11 cellular contexts compared by ENCODE assay signal in the genomic region with DNA sequence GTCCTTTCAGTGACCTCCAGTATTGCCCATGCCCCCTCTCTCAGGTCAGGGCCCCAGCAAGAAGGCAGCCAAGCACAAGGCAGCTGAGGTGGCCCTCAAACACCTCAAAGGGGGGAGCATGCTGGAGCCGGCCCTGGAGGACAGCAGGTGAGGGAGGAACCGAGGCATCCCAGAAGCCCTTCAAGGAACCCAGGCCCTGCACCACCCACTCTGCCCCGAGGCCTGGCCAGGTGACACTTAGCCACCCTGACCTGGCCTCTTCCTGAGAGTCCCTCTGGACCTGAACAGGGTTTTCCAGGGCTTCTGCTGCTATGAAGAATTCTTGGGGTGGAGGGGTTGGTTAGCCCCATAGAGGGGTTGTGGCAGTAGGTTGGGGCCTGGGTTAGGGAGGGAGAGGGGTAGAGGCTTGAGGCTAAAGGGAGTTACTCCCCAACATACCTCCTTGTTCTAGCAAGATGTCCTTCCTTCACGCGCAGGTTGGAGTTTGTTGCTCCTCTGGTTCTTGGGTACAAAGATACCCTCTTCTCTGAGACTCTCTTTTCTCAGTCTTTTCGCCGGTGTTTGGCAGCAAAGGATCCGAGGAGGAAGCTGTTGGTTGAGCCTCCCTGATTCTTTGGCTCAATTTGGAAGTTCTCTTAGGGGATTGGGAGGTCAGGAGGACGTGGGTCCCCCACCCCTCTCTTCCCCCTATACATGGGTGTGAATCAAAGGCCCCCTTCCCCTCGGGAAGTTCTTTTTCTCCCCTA. TPM values are rescaled to one million over a fixed set of nuclear protein-coding genes. Genes with fewer than 3 reads are reported as not detected.
DNase-seq lines count a peak whose midpoint lies in the region; ATAC-seq and TF ChIP-seq lines count a peak whose summit lies in the region.
"Had no signal": no experiment of that assay in that cellular context is flagged by ENCODE, and none has a peak within 500 bp of the region (broad histone marks: within the 10 kb centered on the region; RNA-seq: fewer than 3 reads in every experiment).

No MANE protein-coding gene starts in this region.

- no peak for TF ChIP-seq EP300 in SK-N-SH (IDR thresholded peaks at IDR 0.05; ENCODE audit: borderline replicate concordance in 1 of 2, low read depth in 1 of 2, low read length in 1 of 2)

- H3K27me3 ChIP-seq in SK-N-SH (ENCODE audit: insufficient read depth) = no peaks in the 10 kb centered on the region

- TF ChIP-seq CTCF in SK-N-SH (IDR thresholded peaks at IDR 0.05) (no peak), fibroblast of the aortic adventitia (IDR thresholded peaks at IDR 0.05; ENCODE audit: insufficient read depth, low read length) (no peak)

- H3K9ac ChIP-seq in SK-N-SH = no peak overlapping the region
- peak overlapping the region; percentile 99 for H3K9ac ChIP-seq in SK-N-MC (ENCODE audit: insufficient read length)

- H3K4me3 ChIP-seq in SK-N-SH (ENCODE audit: low read depth in 2 of 2, low read length in 1 of 2) (no peak overlapping the region; a peak in 1 of 4 replicates), SK-N-MC (peak overlapping the region; percentile 99), fibroblast of the aortic adventitia (ENCODE audit: low read depth, low read length) (peak overlapping the region; percentile 44)

- H3K9me3 ChIP-seq in SK-N-SH = no peaks in the 10 kb centered on the region
- H3K9me3 ChIP-seq in SK-N-MC (ENCODE audit: low read depth, low read length) = no peaks in the 10 kb centered on the region

- no peaks in the 10 kb centered on the region for H4K20me1 ChIP-seq in SK-N-SH (ENCODE audit: insufficient read depth)

- no peak for TF ChIP-seq RAD21 in SK-N-SH (IDR thresholded peaks at IDR 0.05; ENCODE audit: low read length)

- CTCF ChIA-PET in SK-N-SH (lab: Yijun Ruan, JAX) = interaction anchor here (0.9 to 8.2 kb wide), 5 partner anchors 82 to 180 kb away, joined by 4 to 46 read pairs (median 4); a partner anchor contains a TSS

- H3K36me3 Mint-ChIP-seq in stimulated activated effector memory CD8-positive, alpha-beta T cell treated with anti-CD3 and anti-CD28 coated beads, Interleukin-12 subunit alpha, Interleukin-12 subunit beta, amount 100 ng/mL, for 72 hours = peaks cover 40% of the 10 kb centered on the region

- DNase-seq in SK-N-SH (no peak), SK-N-MC (ENCODE audit: low read depth, low spot score) (no peak), fibroblast of the aortic adventitia (ENCODE audit: low read depth) (no peak), DMS53 treated with DMSO at 0.1 percent for 48 hours (lab: John Stamatoyannopoulos, UW; ENCODE audit: unreplicated experiment) (no peak)
- DNase-seq in stimulated activated effector memory CD8-positive, alpha-beta T cell treated with anti-CD3 and anti-CD28 coated beads, Interleukin-12 subunit alpha, Interleukin-12 subunit beta, amount 100 ng/mL, for 72 hours (ENCODE audit: low spot score in 2 of 2) = peak in 1 of 2 donors; percentile 48
- no peak for DNase-seq in stimulated activated naive CD4-positive, alpha-beta T cell treated with Interleukin-2 at 50 U/mL for 16 hours (lab: John Stamatoyannopoulos, UW)
- DNase-seq: 8988T, hippocampal formation, NCI-H1930 had no signal

- WGBS in SK-N-SH (ENCODE audit: low lambda C conversion rate) = 80% methylated on average over 10 of the region's 10 CpGs

- POLR2A ChIA-PET in SK-N-SH (lab: Yijun Ruan, JAX) = no interaction called here

- H3K9me2 ChIP-seq in SK-N-SH = no peaks in the 10 kb centered on the region

- H3K27ac ChIP-seq in SK-N-SH (ENCODE audit: low read depth in 2 of 2, low read length in 1 of 2) = no peak overlapping the region; a peak in 2 of 4 replicates
- H3K27ac ChIP-seq in SK-N-MC = peak overlapping the region; percentile 99

- peaks cover 33% of the 10 kb centered on the region for H3F3A ChIP-seq in SK-N-SH (replicated peaks; ENCODE audit: insufficient read depth)

- no peaks in the 10 kb centered on the region for H3K9me3 Mint-ChIP-seq in stimulated activated effector memory CD8-positive, alpha-beta T cell treated with anti-CD3 and anti-CD28 coated beads, Interleukin-12 subunit alpha, Interleukin-12 subunit beta, amount 100 ng/mL, for 72 hours

- peaks cover 46% of the 10 kb centered on the region for H3K4me1 Mint-ChIP-seq in stimulated activated effector memory CD8-positive, alpha-beta T cell treated with anti-CD3 and anti-CD28 coated beads, Interleukin-12 subunit alpha, Interleukin-12 subunit beta, amount 100 ng/mL, for 72 hours

- ATAC-seq in SK-N-SH treated with all-trans-retinoic acid at 6 μM for 48 hours = no peak
- no peak for ATAC-seq in stimulated activated effector memory CD8-positive, alpha-beta T cell treated with anti-CD3 and anti-CD28 coated beads, Interleukin-12 subunit alpha, Interleukin-12 subunit beta, amount 100 ng/mL, for 72 hours
- no peak for ATAC-seq in GM18870 (IDR thresholded peaks at IDR 0.05; ENCODE audit: unreplicated experiment)

- no peak overlapping the region for H2AFZ ChIP-seq in SK-N-SH (ENCODE audit: low read depth)

- peaks cover 23% of the 10 kb centered on the region in 2 experiments for H3K4me1 ChIP-seq in SK-N-SH (ENCODE audit: control insufficient read depth in 1 of 2, insufficient read depth in 2 of 2, low read depth in 1 of 2, low read length in 1 of 2)

- H3K4me3 Mint-ChIP-seq in stimulated activated effector memory CD8-positive, alpha-beta T cell treated with anti-CD3 and anti-CD28 coated beads, Interleukin-12 subunit alpha, Interleukin-12 subunit beta, amount 100 ng/mL, for 72 hours = no peak overlapping the region

- H3K79me2 ChIP-seq in SK-N-SH (ENCODE audit: insufficient read depth) = peaks cover 32% of the 10 kb centered on the region

- peak overlapping the region; percentile 84 for H3K27ac Mint-ChIP-seq in stimulated activated effector memory CD8-positive, alpha-beta T cell treated with anti-CD3 and anti-CD28 coated beads, Interleukin-12 subunit alpha, Interleukin-12 subunit beta, amount 100 ng/mL, for 72 hours

- H3K36me3 ChIP-seq in SK-N-SH (replicated peaks in 1 of 2; ENCODE audit: control insufficient read depth in 1 of 2, insufficient read depth in 2 of 2, low read length in 1 of 2) (peaks cover 8 to 40% of the 10 kb centered on the region in 2 experiments), SK-N-MC (ENCODE audit: insufficient read depth, low read length) (peaks cover 42% of the 10 kb centered on the region)

- peak overlapping the region; percentile 96; the same call in 1 of the 2 replicates for H3K4me2 ChIP-seq in SK-N-SH

TF ChIP-seq in SK-N-SH, 30 proteins besides CTCF, POLR2A, EP300 and RAD21 (continues in another document):
- TF ChIP-seq RCOR1 (IDR thresholded peaks at IDR 0.05; ENCODE audit: low read length) (no peak), TEAD4 (IDR thresholded peaks at IDR 0.05; ENCODE audit: borderline replicate concordance, insufficient read depth) (no peak), GABPA (IDR thresholded peaks at IDR 0.05; ENCODE audit: low read depth) (no peak), POLR2AphosphoS5 (IDR thresholded peaks at IDR 0.05; ENCODE audit: low read depth, low read length) (no peak), RXRA (IDR thresholded peaks at IDR 0.05; ENCODE audit: borderline replicate concordance, low read depth) (no peak), EZH2phosphoT487 (IDR thresholded peaks at IDR 0.05; ENCODE audit: borderline replicate concordance, low read depth) (no peak)
- TF ChIP-seq, protein P1, sequence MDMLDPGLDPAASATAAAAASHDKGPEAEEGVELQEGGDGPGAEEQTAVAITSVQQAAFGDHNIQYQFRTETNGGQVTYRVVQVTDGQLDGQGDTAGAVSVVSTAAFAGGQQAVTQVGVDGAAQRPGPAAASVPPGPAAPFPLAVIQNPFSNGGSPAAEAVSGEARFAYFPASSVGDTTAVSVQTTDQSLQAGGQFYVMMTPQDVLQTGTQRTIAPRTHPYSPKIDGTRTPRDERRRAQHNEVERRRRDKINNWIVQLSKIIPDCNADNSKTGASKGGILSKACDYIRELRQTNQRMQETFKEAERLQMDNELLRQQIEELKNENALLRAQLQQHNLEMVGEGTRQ (IDR thresholded peaks at IDR 0.05; ENCODE audit: borderline replicate concordance, low read depth, low read length) = no peak

TF ChIP-seq in SK-N-SH treated with all-trans-retinoic acid at 6 μM for 48 hours, 23 proteins besides CTCF, POLR2A, EP300 and RAD21 (continues in another document):
- TF ChIP-seq GLIS3 (CRISPR knock-in tag; IDR thresholded peaks at IDR 0.05) (no peak), SNAI2 (CRISPR knock-in tag; IDR thresholded peaks at IDR 0.05) (no peak), ESRRG (CRISPR knock-in tag; IDR thresholded peaks at IDR 0.05) (no peak), ZC3H10 (CRISPR knock-in tag; IDR thresholded peaks at IDR 0.05) (no peak), ARNTL (CRISPR knock-in tag; IDR thresholded peaks at IDR 0.05; ENCODE audit: borderline replicate concordance, low read depth) (no peak)

RNA-seq across cellular contexts. Expression of a gene that starts 2.1 kb away (rescaled TPM):
- 57.8 and 69.8 TPM in 2 replicates for polyA plus RNA-seq in SK-N-SH (2012; rRNA removed)
- polyA plus RNA-seq in SK-N-SH (2012; cell fraction: cytosol; rRNA removed) = 21.2 and 31.7 TPM in 2 replicates
- polyA plus RNA-seq in SK-N-SH (2012; cell fraction: nucleus; rRNA removed) = 272 and 284 TPM in 2 replicates
- 32.4 and 43.9 TPM in 2 replicates for total RNA-seq in fibroblast of the aortic adventitia (ENCODE audit: low replicate concordance)

RNA-seq across cellular contexts. Expression of a gene that starts 3.9 kb away (rescaled TPM):
- polyA plus RNA-seq in SK-N-SH (2012; rRNA removed) = 57.6 and 80.9 TPM in 2 replicates
- 14.1 and 19.6 TPM in 2 replicates for polyA plus RNA-seq in SK-N-SH (2012; cell fraction: cytosol; rRNA removed)
- 412 and 451 TPM in 2 replicates for polyA plus RNA-seq in SK-N-SH (2012; cell fraction: nucleus; rRNA removed)
- 32.1 and 118 TPM in 2 replicates for total RNA-seq in fibroblast of the aortic adventitia (ENCODE audit: low replicate concordance)

RNA-seq across cellular contexts. Expression of a gene that starts 4.1 kb away (rescaled TPM):
- polyA plus RNA-seq in SK-N-SH (2012; rRNA removed) = 0.13 TPM in 1 of 2 replicates, not detected in the other
- not detected in 2 replicates for polyA plus RNA-seq in SK-N-SH (2012; cell fraction: cytosol; rRNA removed)
- polyA plus RNA-seq in SK-N-SH (2012; cell fraction: nucleus; rRNA removed) = 0.40 and 0.66 TPM in 2 replicates
- not detected in 2 replicates for total RNA-seq in fibroblast of the aortic adventitia (ENCODE audit: low replicate concordance)

RNA-seq across cellular contexts. Expression of a gene that starts 51.3 kb away (rescaled TPM):
- 336 and 368 TPM in 2 replicates for polyA plus RNA-seq in SK-N-SH (2012; rRNA removed)
- polyA plus RNA-seq in SK-N-SH (2012; cell fraction: cytosol; rRNA removed) = 425 and 586 TPM in 2 replicates
- polyA plus RNA-seq in SK-N-SH (2012; cell fraction: nucleus; rRNA removed) = 357 and 676 TPM in 2 replicates
- 165 and 233 TPM in 2 replicates for total RNA-seq in fibroblast of the aortic adventitia (ENCODE audit: low replicate concordance)

Comparison
In these comparisons a context has a peak if more than half of its experiments do, and no peak if none do; other contexts are left out.
1. H3K4me3 ChIP-seq: peak in SK-N-MC (single experiment) and fibroblast of the aortic adventitia (single experiment); none in SK-N-SH (0 of 2).